In the genomic region with DNA sequence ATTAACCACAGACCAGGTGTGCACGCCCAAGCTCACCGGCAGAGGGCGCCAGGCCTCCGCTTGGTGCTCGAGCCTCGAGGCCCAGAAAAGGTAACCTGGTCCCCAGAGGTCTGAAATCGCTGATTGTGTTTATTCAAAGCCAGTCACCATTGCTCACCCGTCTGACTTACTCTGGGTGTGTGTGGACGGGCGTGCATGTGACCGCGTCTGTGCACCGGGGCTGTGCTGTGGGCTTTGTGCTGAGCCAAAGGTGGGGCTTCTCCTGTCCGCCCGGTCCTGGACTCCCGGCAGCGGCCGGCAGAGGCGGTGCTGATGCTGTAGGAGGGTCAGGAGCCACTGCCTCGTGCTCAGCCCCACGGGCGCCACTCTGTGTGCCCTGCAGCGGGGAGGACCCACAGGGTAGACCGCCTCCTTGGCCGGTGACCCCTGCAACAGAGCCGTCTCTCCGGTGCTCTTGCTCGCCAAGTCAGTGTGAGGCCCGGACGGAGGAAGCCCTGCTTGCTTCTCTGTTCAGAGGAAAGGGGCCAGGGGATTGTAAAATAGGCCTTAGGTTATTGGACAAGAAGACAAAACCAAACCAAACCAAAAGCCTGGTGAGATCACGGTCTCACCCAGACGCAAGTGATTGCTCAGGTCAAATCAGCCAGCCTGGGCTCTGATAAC, we compare ENCODE assay signal across 8 cellular contexts. TPM values are rescaled to one million over a fixed set of nuclear protein-coding genes. Genes with fewer than 3 reads are reported as not detected.
DNase-seq lines count a peak whose midpoint lies in the region; ATAC-seq and TF ChIP-seq lines count a peak whose summit lies in the region.

No MANE protein-coding gene starts in this region.

- H3K27me3 ChIP-seq in right cardiac atrium (ENCODE audit: control insufficient read depth, insufficient read depth) = no peaks in the 10 kb centered on the region
- no peaks in the 10 kb centered on the region for H3K27me3 ChIP-seq in uterus

- H3K4me3 ChIP-seq in GM12865 (ENCODE audit: low read depth, low read length) = peak overlapping the region; percentile 59
- H3K4me3 ChIP-seq in right cardiac atrium (ENCODE audit: low read length) = no peak overlapping the region
- H3K4me3 ChIP-seq in uterus = peak overlapping the region in 1 of 2 donors; percentile 8

- no peaks in the 10 kb centered on the region for H3K36me3 ChIP-seq in uterus

- peak overlapping the region; percentile 60 for H3K27ac ChIP-seq in right cardiac atrium (ENCODE audit: low read length)
- H3K27ac ChIP-seq in uterus = peak overlapping the region; percentile 56 to 96

- intact Hi-C loops in right cardiac atrium (cut with DNase I) = loop anchor here (1.0 to 10.0 kb wide), 7 partner anchors 33 to 214 kb away; partner anchors contain the start of gene BTG2 (in 2 of the 4)
- intact Hi-C loops in uterus (cut with DNase I; ENCODE audit: low total_unique reads) = loop anchor here (5.0 kb wide), 3 partner anchors 34 to 214 kb away; partner anchors contain the start of gene BTG2

- 16% methylated on average over 32 of the region's 32 CpGs for WGBS in right cardiac atrium

- H3K4me1 ChIP-seq in right cardiac atrium (ENCODE audit: control insufficient read depth, insufficient read depth, low read length) (peaks cover 17% of the 10 kb centered on the region), uterus (peaks cover 14 to 16% of the 10 kb centered on the region in 2 donors)

- TF ChIP-seq CTCF in GM12865 (IDR thresholded peaks at IDR 0.05; ENCODE audit: insufficient read depth, low read depth, low read length, missing control alignments) (peak; percentile 95), uterus (IDR thresholded peaks at IDR 0.05) (peak; percentile 95 to 99 (median 99))

- ATAC-seq in HG02759 (IDR thresholded peaks at IDR 0.05; ENCODE audit: unreplicated experiment) = peak; percentile 75
- ATAC-seq in right cardiac atrium = peak; percentile 66 to 80

- TF ChIP-seq POLR2A in uterus (IDR thresholded peaks at IDR 0.05) = peak in 1 of 2 donors; percentile 52

- DNase-seq in GM12865 (ENCODE audit: low read depth) = peak; percentile 93
- DNase-seq in NCI-H1417 (lab: John Stamatoyannopoulos, UW) = peak; percentile 80 to 99 (median 93)
- DNase-seq in T-helper 1 cell = peak; percentile 78 to 89 (median 87)
- peak; percentile 62 for DNase-seq in amniotic epithelial cell (ENCODE audit: low read depth)
- peak; percentile 89 to 95 (median 94) for DNase-seq in right cardiac atrium
- DNase-seq in putamen (ENCODE audit: low spot score) = peak; percentile 84
- peak; percentile 91 for DNase-seq in uterus

- H3K9me3 ChIP-seq in right cardiac atrium (ENCODE audit: control insufficient read depth, low read length) = no peaks in the 10 kb centered on the region
- no peaks in the 10 kb centered on the region for H3K9me3 ChIP-seq in uterus

RNA-seq across cellular contexts. Expression of gene BTG2, which starts 32.0 kb away (rescaled TPM):
- total RNA-seq in right cardiac atrium (100 to 1,000 TPM in 2 of 4 donors, 10 to 100 TPM in 2; 68.1 to 361 (median 105) TPM), uterus (10 to 100 TPM; 14.6 to 95.9 (median 56.5) TPM)
- polyA plus RNA-seq in right cardiac atrium = 333 TPM

RNA-seq across cellular contexts. Expression of gene CHIT1, which starts 43.9 kb away (rescaled TPM):
- total RNA-seq in right cardiac atrium = under 1 TPM in 3 of 4 donors, not detected in 1; 0.25 to 0.64 (median 0.32) TPM
- 0.09 TPM for polyA plus RNA-seq in right cardiac atrium
- total RNA-seq in uterus = under 1 TPM in 2 of 4 donors, not detected in 2; 0.07 to 0.77 TPM
